Comparison of ENCODE assay signal across 20 cellular contexts in the genomic region with DNA sequence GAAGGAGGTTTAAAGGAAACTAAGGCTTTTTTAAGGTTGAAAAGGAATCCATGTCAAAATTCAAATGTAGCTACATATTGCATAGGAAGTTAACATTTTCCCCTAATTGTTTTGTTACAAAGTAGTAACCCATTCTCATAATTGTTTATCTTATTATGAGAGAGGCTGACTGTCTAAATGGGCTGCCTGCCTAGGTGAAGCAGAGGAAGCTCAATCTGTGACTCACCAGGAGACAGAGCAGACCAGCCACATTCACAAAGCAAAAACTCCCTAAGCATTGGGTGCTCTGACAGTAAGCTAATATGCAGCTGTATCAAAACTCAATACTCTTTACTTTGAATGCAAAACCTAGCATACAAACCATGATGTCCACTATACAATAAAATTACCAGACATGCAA.
A peak's percentile ranks its signal among the peaks of the same experiment; 100 is the strongest.
DNase-seq lines count a peak whose midpoint lies in the region; ATAC-seq, FAIRE-seq and TF ChIP-seq lines count a peak whose summit lies in the region.
"Had no signal": no experiment of that assay in that cellular context is flagged by ENCODE, and none has a peak within 500 bp of the region (broad histone marks: within the 10 kb centered on the region; RNA-seq: fewer than 3 reads in every experiment).

No MANE protein-coding gene starts in this region.

- peaks cover 3% of the 10 kb centered on the region for H3K36me3 Mint-ChIP-seq in type B pancreatic cell
- H3K36me3 Mint-ChIP-seq: activated CD4-positive, alpha-beta memory T cell treated with anti-CD3 and anti-CD28 coated beads for 36 hours had no signal

- no peak overlapping the region for H3K27ac Mint-ChIP-seq in type B pancreatic cell
- H3K27ac Mint-ChIP-seq: activated CD4-positive, alpha-beta memory T cell treated with anti-CD3 and anti-CD28 coated beads for 36 hours had no signal

- peaks cover 5% of the 10 kb centered on the region for H3K4me1 Mint-ChIP-seq in type B pancreatic cell (ENCODE audit: unreplicated experiment)
- H3K4me1 Mint-ChIP-seq: stimulated activated naive CD8-positive, alpha-beta T cell treated with anti-CD3 and anti-CD28 coated beads, Interleukin-15, amount 100 ng/mL, for 72 hours had no signal

- H3K27me3 ChIP-seq in bronchial epithelial cell (ENCODE audit: control insufficient read depth, insufficient read depth, low read length) = no peaks in the 10 kb centered on the region

- DNase-seq in A172 (ENCODE audit: low spot score) = peak; percentile 75
- DNase-seq in HT1080 (ENCODE audit: low read depth) = peak; percentile 30
- DNase-seq in bronchial epithelial cell (ENCODE audit: low read depth) = peak; percentile 74
- DNase-seq in kidney glomerular epithelial cell (lab: John Stamatoyannopoulos, UW) = peak; percentile 39
- no peak for DNase-seq in frontal cortex (ENCODE audit: low spot score in 2 of 2)
- DNase-seq in NCI-H2107 (lab: John Stamatoyannopoulos, UW) = no peak
- no peak for DNase-seq in type B pancreatic cell (ENCODE audit: extremely low spot score, unreplicated experiment)
- DNase-seq: activated CD4-positive, alpha-beta memory T cell treated with anti-CD3 and anti-CD28 coated beads for 36 hours; hypothalamus; left ventricle myocardium superior; NCI-H2081; NCI-H774; stimulated activated naive CD8-positive, alpha-beta T cell treated with anti-CD3 and anti-CD28 coated beads, Interleukin-15, amount 100 ng/mL, for 72 hours; T-helper 9 cell had no signal

- TF ChIP-seq CTCF in bronchial epithelial cell (IDR thresholded peaks at IDR 0.05; ENCODE audit: insufficient read depth, low read length, severe bottlenecking) (no peak), type B pancreatic cell (conservative IDR thresholded peaks at IDR 0.05) (no peak)

- no peak overlapping the region for H3K4me3 Mint-ChIP-seq in type B pancreatic cell
- H3K4me3 Mint-ChIP-seq: activated CD4-positive, alpha-beta memory T cell treated with anti-CD3 and anti-CD28 coated beads for 36 hours; nephron; stimulated activated naive CD8-positive, alpha-beta T cell treated with anti-CD3 and anti-CD28 coated beads, Interleukin-15, amount 100 ng/mL, for 72 hours had no signal

- no peak for ATAC-seq in HG03342 (IDR thresholded peaks at IDR 0.05; ENCODE audit: unreplicated experiment)
- ATAC-seq: A549; HCT116; Right ventricle myocardium inferior; stimulated activated naive CD8-positive, alpha-beta T cell treated with anti-CD3 and anti-CD28 coated beads, Interleukin-15, amount 100 ng/mL, for 72 hours had no signal

- no peaks in the 10 kb centered on the region for H3K36me3 ChIP-seq in bronchial epithelial cell (ENCODE audit: control insufficient read depth, insufficient read depth, low read length)

- no peaks in the 10 kb centered on the region for H3K27me3 Mint-ChIP-seq in type B pancreatic cell
- H3K27me3 Mint-ChIP-seq: activated CD4-positive, alpha-beta memory T cell treated with anti-CD3 and anti-CD28 coated beads for 36 hours had no signal

- no peak overlapping the region for H3K4me3 ChIP-seq in bronchial epithelial cell (ENCODE audit: low read depth, low read length)
- H3K4me3 ChIP-seq: A549 had no signal

- H3K9me3 Mint-ChIP-seq in type B pancreatic cell = no peaks in the 10 kb centered on the region
- H3K9me3 Mint-ChIP-seq: activated CD4-positive, alpha-beta memory T cell treated with anti-CD3 and anti-CD28 coated beads for 36 hours; nephron; stimulated activated naive CD8-positive, alpha-beta T cell treated with anti-CD3 and anti-CD28 coated beads, Interleukin-15, amount 100 ng/mL, for 72 hours had no signal

- FAIRE-seq in bronchial epithelial cell (lab: Jason Lieb, UNC) (no peak), frontal cortex (lab: Jason Lieb, UNC) (no peak)
- FAIRE-seq: A549, endometrium had no signal

Comparison
In these comparisons a context has a peak if more than half of its experiments do, and no peak if none do; other contexts are left out.
1. DNase-seq: peak in A172 (single experiment), HT1080 (single experiment), bronchial epithelial cell (single experiment) and kidney glomerular epithelial cell (single experiment); none in frontal cortex (0 of 2), NCI-H2107 (single experiment) and type B pancreatic cell (single experiment).